25 cellular contexts compared by ENCODE assay signal in genomic region chr12:75190846-75191245, GRCh38. TPM values are rescaled to one million over a fixed set of nuclear protein-coding genes. Genes with fewer than 3 reads are reported as not detected.
"Had no signal": no experiment of that assay in that cellular context is flagged by ENCODE, and none has a peak within 500 bp of the region (broad histone marks: within the 10 kb centered on the region; RNA-seq: fewer than 3 reads in every experiment).

No MANE protein-coding gene starts in this region.

- H3K27ac ChIP-seq: adrenal gland had no signal

- H3K4me1 ChIP-seq: adrenal gland had no signal

- ATAC-seq: activated CD4-positive, CD25-positive, alpha-beta regulatory T cell treated with anti-CD3 and anti-CD28 coated beads, Interleukin-2, amount 50 U/mL, for 24 hours; activated CD8-positive, alpha-beta T cell treated with anti-CD3 and anti-CD28 coated beads for 36 hours; activated T-cell treated with anti-CD3 and anti-CD28 coated beads, Interleukin-2, amount 50 U/mL, for 72 hours; Panc1; T-cell had no signal

- H3K4me3 ChIP-seq: adrenal gland, MG63 had no signal

- DNase-seq: activated CD4-positive, alpha-beta T cell treated with anti-CD3 and anti-CD28 coated beads for 4 hours; activated CD8-positive, alpha-beta memory T cell treated with anti-CD3 and anti-CD28 coated beads, Interleukin-2, amount 50 U/mL, for 4 hours; activated CD8-positive, alpha-beta T cell treated with anti-CD3 and anti-CD28 coated beads for 36 hours; activated naive CD4-positive, alpha-beta T cell treated with anti-CD3 and anti-CD28 coated beads, Interleukin-2, amount 50 U/mL, for 16 hours; activated naive CD8-positive, alpha-beta T cell treated with anti-CD3 and anti-CD28 coated beads, Interleukin-2, amount 10 ng/mL, durations not matched to agents 7 days and 5 days; activated T-cell treated with anti-CD3 and anti-CD28 coated beads, Interleukin-2, amount 50 U/mL, for 72 hours; adrenal gland; anterior cingulate cortex; caudate nucleus; MG63; MV-4-11; NCI-H1092 treated with DMSO at 0.1 percent for 48 hours; NCI-H1417 treated with DMSO at 0.1 percent for 48 hours; NCI-H1694; NCI-H2081; NCI-H510A treated with DMSO at 0.1 percent for 48 hours; NCI-H69; NK-92 treated with Interleukin-12 subunit alpha and Interleukin-12 subunit beta, amount 100 ng/mL, for 24 hours; OCI-M1; SIG-M5; T-cell; T-helper 2 cell had no signal

- H3K27me3 ChIP-seq: adrenal gland, MG63 had no signal

- H3K36me3 ChIP-seq: adrenal gland, MG63 had no signal

- H3K9me3 ChIP-seq: adrenal gland, MG63 had no signal

RNA-seq across cellular contexts. Expression of gene KCNC2, which starts 18.8 kb away (rescaled TPM):
- total RNA-seq: activated CD8-positive, alpha-beta T cell treated with anti-CD3 and anti-CD28 coated beads for 36 hours; activated naive CD8-positive, alpha-beta T cell treated with anti-CD3 and anti-CD28 coated beads, Interleukin-2, amount 10 ng/mL, durations not matched to agents 7 days and 5 days; activated T-cell treated with anti-CD3 and anti-CD28 coated beads, Interleukin-2, amount 50 U/mL, for 72 hours; activated T-helper 2 cell treated with anti-CD3 and anti-CD28 coated beads, Interferon-gamma antibody, Interleukin-2, Interleukin-4, amounts not matched to agents 10 μg/mL and 5 μg/mL and 100 μg/mL, durations not matched to agents 14 hours and 24 hours and 36 hours; adrenal gland; T-cell had no signal
